1 cellular context compared by ENCODE assay signal in genomic region chr5:94218374-94218773, GRCh38.
A peak's percentile ranks its signal among the peaks of the same experiment; 100 is the strongest.
TF ChIP-seq lines count a peak whose summit lies in the region.

No MANE protein-coding gene starts in this region.

TF ChIP-seq in A549, 52 proteins besides CTCF, POLR2A, EP300 and RAD21 (continued from another document):
- TF ChIP-seq NFE2L2 (conservative IDR thresholded peaks at IDR 0.05; ENCODE audit: low read length) = no peak
- peak; percentile 43; the same call in 1 of the 2 replicates for TF ChIP-seq GATA3 (IDR thresholded peaks at IDR 0.05; ENCODE audit: borderline replicate concordance)
